In the genomic region with DNA sequence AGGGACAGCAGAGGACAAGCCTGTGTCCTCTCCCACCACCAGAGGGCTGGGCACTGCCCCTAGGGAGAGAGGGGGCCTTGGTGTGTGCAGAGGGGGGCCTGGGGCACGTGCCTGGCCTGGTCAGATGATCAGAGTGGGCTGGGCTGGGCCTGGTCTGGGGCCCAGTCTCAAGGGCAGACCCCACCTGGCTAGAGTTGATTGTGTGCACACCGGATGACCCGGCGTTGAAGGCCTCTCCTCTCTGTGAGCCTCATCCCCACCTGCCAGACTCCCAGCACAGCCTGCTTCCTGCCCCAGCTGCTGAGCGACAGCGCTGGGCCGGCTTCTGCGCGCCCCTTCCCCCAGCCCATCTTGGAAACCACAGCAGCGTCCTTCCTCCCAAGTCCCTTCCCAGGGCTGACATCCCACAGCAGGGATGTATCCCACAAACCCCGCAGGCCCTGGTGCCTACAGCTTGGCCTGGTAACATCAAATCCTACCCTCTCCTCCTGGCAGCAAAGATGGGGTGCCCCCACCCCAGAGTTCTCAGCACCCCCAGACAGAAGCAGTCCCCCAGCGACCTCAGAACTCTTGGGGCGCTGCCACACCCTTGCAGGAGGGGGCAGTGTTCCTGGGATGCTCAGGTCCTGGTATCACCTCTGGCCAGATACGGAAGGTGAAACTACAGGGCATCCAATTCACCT, we compare ENCODE assay signal across 10 cellular contexts. TPM values are rescaled to one million over a fixed set of nuclear protein-coding genes. Genes with fewer than 3 reads are reported as not detected.
DNase-seq lines count a peak whose midpoint lies in the region; TF ChIP-seq lines count a peak whose summit lies in the region.
"Had no signal": no experiment of that assay in that cellular context is flagged by ENCODE, and none has a peak within 500 bp of the region (broad histone marks: within the 10 kb centered on the region; RNA-seq: fewer than 3 reads in every experiment).

No MANE protein-coding gene starts in this region.

- H4K20me1 ChIP-seq in BLaER1: peaks cover 100% of the 10 kb centered on the region
- peaks cover 27% of the 10 kb centered on the region for H4K20me1 ChIP-seq in PC-9 (ENCODE audit: insufficient read depth)

- H2AFZ ChIP-seq in PC-9: no peak overlapping the region

- H3K9ac ChIP-seq in BLaER1: peak overlapping the region; percentile 60
- peak overlapping the region; percentile 58 for H3K9ac ChIP-seq in HUES6 (ENCODE audit: low read length)

- peak; percentile 23 for TF ChIP-seq CTCF in neural crest cell (conservative IDR thresholded peaks at IDR 0.05)
- no peak for TF ChIP-seq CTCF in PC-9 (conservative IDR thresholded peaks at IDR 0.05)

- H3K4me1 ChIP-seq in BLaER1 (peaks cover 100% of the 10 kb centered on the region), HUES6 (ENCODE audit: control insufficient read depth, insufficient read depth, low read length) (peaks cover 42% of the 10 kb centered on the region), PC-9 (replicated peaks; ENCODE audit: insufficient read depth) (0 out of 2 replicates have a peak, but pooled peaks cover 7% of the 10 kb centered on the region)

- H3K9me3 ChIP-seq in BLaER1 (no peaks in the 10 kb centered on the region), HUES6 (ENCODE audit: control insufficient read depth, insufficient read depth, low read depth, low read length) (no peaks in the 10 kb centered on the region), PC-9 (ENCODE audit: insufficient read depth, low read depth) (no peaks in the 10 kb centered on the region)
- H3K9me3 ChIP-seq: ascending aorta had no signal

- H3K27me3 ChIP-seq in BLaER1 (no peaks in the 10 kb centered on the region), HUES6 (ENCODE audit: control insufficient read depth, insufficient read depth, low read length) (no peaks in the 10 kb centered on the region), PC-9 (ENCODE audit: insufficient read depth, low read depth) (no peaks in the 10 kb centered on the region)
- H3K27me3 ChIP-seq: ascending aorta had no signal

- no peak overlapping the region for H3K27ac Mint-ChIP-seq in neural crest cell (ENCODE audit: unreplicated experiment)

- no peaks in the 10 kb centered on the region for H3K9me2 ChIP-seq in PC-9 (ENCODE audit: insufficient read depth)

- H3K36me3 Mint-ChIP-seq in neural crest cell (ENCODE audit: low read depth): no peaks in the 10 kb centered on the region

- H3K4me2 ChIP-seq in BLaER1: peak overlapping the region; percentile 100
- H3K4me2 ChIP-seq in PC-9: no peak overlapping the region

- no TSS peak for BruUV-seq in PC-9 (replicated peaks; lab: Mats Ljungman, UMichigan)

- H3K4me1 Mint-ChIP-seq in neural crest cell: peaks cover 11% of the 10 kb centered on the region

- H3K36me3 ChIP-seq in BLaER1: peaks cover 19% of the 10 kb centered on the region
- H3K36me3 ChIP-seq in HUES6 (ENCODE audit: control insufficient read depth, insufficient read depth, low read length): peaks cover 50% of the 10 kb centered on the region
- no peaks in the 10 kb centered on the region for H3K36me3 ChIP-seq in PC-9 (ENCODE audit: low read depth)

- H3K4me3 ChIP-seq in BLaER1 (peak overlapping the region; percentile 48), HUES6 (ENCODE audit: low read depth, low read length) (no peak overlapping the region), PC-9 (no peak overlapping the region)
- H3K4me3 ChIP-seq: ascending aorta had no signal

- intact Hi-C loops in PC-9 (cut with micrococcal nuclease; ENCODE audit: unreplicated experiment): no loop called here

- H3K9me3 Mint-ChIP-seq in neural crest cell: no peaks in the 10 kb centered on the region

- peaks cover 32% of the 10 kb centered on the region for H3K79me2 ChIP-seq in PC-9 (ENCODE audit: low read depth)

- H3K27me3 Mint-ChIP-seq in neural crest cell (ENCODE audit: low read depth): no peaks in the 10 kb centered on the region

- CTCF ChIA-PET in PC-9 (lab: Charles Lee): no interaction called here

- no peak for DNase-seq in neural crest cell (ENCODE audit: low read depth, low spot score)
- DNase-seq in foreskin melanocyte: no peak
- DNase-seq in NCI-H2107 (lab: John Stamatoyannopoulos, UW): no peak
- DNase-seq in SK-N-DZ (ENCODE audit: low spot score): no peak
- no peak for DNase-seq in PC-9
- DNase-seq: EL had no signal

- POLR2A ChIA-PET in PC-9 (lab: Charles Lee; ENCODE audit: unreplicated experiment): no interaction called here

- H3F3A ChIP-seq in PC-9 (ENCODE audit: insufficient read depth, low read depth): no peaks in the 10 kb centered on the region

- no peak overlapping the region for H3K4me3 Mint-ChIP-seq in neural crest cell

- H3K27ac ChIP-seq in BLaER1 (peak overlapping the region; percentile 83), HUES6 (ENCODE audit: low read depth, low read length) (no peak overlapping the region), cingulate gyrus (ENCODE audit: low read depth, low read length) (peak overlapping the region; percentile 81), PC-9 (no peak overlapping the region)

RNA-seq across cellular contexts. Expression of a gene that starts 11.1 kb away (rescaled TPM):
- total RNA-seq in neural crest cell: 48.8 and 60.1 TPM in 2 replicates
- 61.2 and 72.3 TPM in 2 replicates for polyA plus RNA-seq in SK-N-DZ (2014; cell fraction: cytosol; rRNA removed)
- 62.2 and 69.1 TPM in 2 replicates for polyA plus RNA-seq in SK-N-DZ (2014; cell fraction: nucleus; rRNA removed)
- 35.6 and 49.3 TPM in 2 replicates for total RNA-seq in PC-9 (2021)

RNA-seq across cellular contexts. Expression of a gene that starts 12.4 kb away (rescaled TPM):
- 211 and 225 TPM in 2 replicates for total RNA-seq in neural crest cell
- 138 and 159 TPM in 2 replicates for polyA plus RNA-seq in SK-N-DZ (2014; cell fraction: cytosol; rRNA removed)
- polyA plus RNA-seq in SK-N-DZ (2014; cell fraction: nucleus; rRNA removed): 94.7 and 112 TPM in 2 replicates
- 180 and 231 TPM in 2 replicates for total RNA-seq in PC-9 (2021)

RNA-seq across cellular contexts. Expression of a gene that starts 54.8 kb away (rescaled TPM):
- total RNA-seq in neural crest cell (0.09 TPM in 2 replicates), PC-9 (2021) (not detected in 2 replicates)
- polyA plus RNA-seq in SK-N-DZ (2014; cell fraction: cytosol; rRNA removed): 0.26 and 0.38 TPM in 2 replicates
- polyA plus RNA-seq in SK-N-DZ (2014; cell fraction: nucleus; rRNA removed): 2.9 and 3.9 TPM in 2 replicates
- total RNA-seq: ascending aorta had no signal

RNA-seq across cellular contexts. Expression of a gene that starts 55.3 kb away (rescaled TPM):
- total RNA-seq in neural crest cell (0.86 and 0.91 TPM in 2 replicates), PC-9 (2021) (0.55 TPM in 1 of 2 replicates, not detected in the other)
- not detected in 2 replicates for polyA plus RNA-seq in SK-N-DZ (2014; cell fraction: cytosol; rRNA removed)
- not detected in 2 replicates for polyA plus RNA-seq in SK-N-DZ (2014; cell fraction: nucleus; rRNA removed)

Comparison
In these comparisons a context has a peak if more than half of its experiments do, and no peak if none do; other contexts are left out.
1. H3K27ac ChIP-seq: peak in BLaER1 (single experiment) and cingulate gyrus (single experiment); none in HUES6 (single experiment) and PC-9 (single experiment).